8 cellular contexts compared by ENCODE assay signal in the genomic region with DNA sequence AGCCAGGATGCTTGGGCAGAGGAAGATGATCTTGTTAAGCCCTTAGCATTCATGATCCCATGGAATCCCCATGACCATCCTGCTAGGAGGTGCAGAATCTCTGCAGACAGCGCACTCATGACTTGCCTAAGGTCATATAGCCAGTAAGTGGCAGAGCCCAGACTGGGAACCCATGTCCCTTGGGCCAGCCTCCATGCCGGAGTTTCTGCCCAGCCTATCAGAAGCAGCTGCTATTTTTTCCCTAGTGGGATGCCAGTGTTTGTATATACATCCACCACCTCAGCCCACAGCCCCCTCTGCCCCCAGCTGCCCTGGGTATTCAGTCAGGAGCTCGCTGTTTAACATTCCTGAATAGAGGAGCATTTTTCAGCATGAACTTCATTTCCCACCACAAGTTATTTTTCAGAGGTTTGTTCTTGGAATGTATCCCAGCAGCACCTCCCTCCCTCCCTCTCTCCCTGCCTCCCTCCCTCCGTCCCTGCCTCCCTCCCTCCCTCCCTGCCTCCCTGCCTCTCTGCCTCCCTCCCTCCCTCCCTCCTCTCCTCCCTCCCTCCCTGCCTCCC.
DNase-seq lines count a peak whose midpoint lies in the region; FAIRE-seq and TF ChIP-seq lines count a peak whose summit lies in the region.

No MANE protein-coding gene starts in this region.

- no peak for TF ChIP-seq CTCF in retinal pigment epithelial cell (conservative IDR thresholded peaks at IDR 0.05; ENCODE audit: low read depth, low read length)

- no peak for FAIRE-seq in RCC 7860 (lab: Jason Lieb, UNC)

- DNase-seq in DMS153 (lab: John Stamatoyannopoulos, UW) (peak; percentile 53), RCC 7860 (ENCODE audit: low spot score) (peak; percentile 3), fibroblast of peridontal ligament (ENCODE audit: extremely low read depth) (peak; percentile 88), retinal pigment epithelial cell (ENCODE audit: low read depth) (peak; percentile 52), HuH-7 (ENCODE audit: low spot score) (no peak), 8988T (no peak), T-helper 9 cell (no peak)
- no peak for DNase-seq in stimulated activated CD4-positive, alpha-beta T cell treated with anti-CD3 and anti-CD28 coated beads, Interleukin-12 subunit alpha, Interleukin-12 subunit beta, amount 100 ng/mL, for 4 hours

- H3K4me3 ChIP-seq in retinal pigment epithelial cell (ENCODE audit: low read length), result no peak overlapping the region

Comparison
In these comparisons a context has a peak if more than half of its experiments do, and no peak if none do; other contexts are left out.
1. DNase-seq: peak in DMS153 (single experiment), RCC 7860 (single experiment), fibroblast of peridontal ligament (single experiment) and retinal pigment epithelial cell (single experiment); none in HuH-7 (single experiment), 8988T (single experiment), stimulated activated CD4-positive, alpha-beta T cell treated with anti-CD3 and anti-CD28 coated beads, Interleukin-12 subunit alpha, Interleukin-12 subunit beta, amount 100 ng/mL, for 4 hours (single experiment) and T-helper 9 cell (single experiment).